2 cellular contexts compared by ENCODE assay signal in genomic region chr2:129976969-129977368, GRCh38. TPM values are rescaled to one million over a fixed set of nuclear protein-coding genes. Genes with fewer than 3 reads are reported as not detected.
"Had no signal": no experiment of that assay in that cellular context is flagged by ENCODE, and none has a peak within 500 bp of the region (broad histone marks: within the 10 kb centered on the region; RNA-seq: fewer than 3 reads in every experiment).

No MANE protein-coding gene starts in this region.

RNA-seq across cellular contexts. Expression of gene RAB6C, which starts 2.5 kb away (rescaled TPM):
- polyA plus RNA-seq: GM23248, GM23338 had no signal
